Comparison of ENCODE assay signal across 9 cellular contexts in genomic region chr14:93186461-93186860, GRCh38. TPM values are rescaled to one million over a fixed set of nuclear protein-coding genes. Genes with fewer than 3 reads are reported as not detected.
DNase-seq lines count a peak whose midpoint lies in the region; ATAC-seq, FAIRE-seq and TF ChIP-seq lines count a peak whose summit lies in the region.
"Had no signal": no experiment of that assay in that cellular context is flagged by ENCODE, and none has a peak within 500 bp of the region (broad histone marks: within the 10 kb centered on the region; RNA-seq: fewer than 3 reads in every experiment).

No MANE protein-coding gene starts in this region.

- peaks cover 3% of the 10 kb centered on the region for H3K36me3 ChIP-seq in ES-I3 (ENCODE audit: insufficient read depth, low read length)
- peaks cover 34% of the 10 kb centered on the region for H3K36me3 ChIP-seq in iPS-20b (ENCODE audit: insufficient read depth, low read depth, low read length)

- H3K9me3 ChIP-seq in A549 (no peaks in the 10 kb centered on the region), ES-I3 (ENCODE audit: control insufficient read depth, insufficient read depth, low read length) (no peaks in the 10 kb centered on the region), iPS-20b (ENCODE audit: insufficient read depth, low read depth, low read length) (no peaks in the 10 kb centered on the region)

- no peak for TF ChIP-seq CTCF in A549 (IDR thresholded peaks at IDR 0.05)
- no peak for TF ChIP-seq CTCF in VCaP (conservative IDR thresholded peaks at IDR 0.05)

- H3K4me3 ChIP-seq in A549 (no peak overlapping the region), iPS-20b (ENCODE audit: low read length) (0 out of 2 replicates have a peak overlapping the region, but pooled peaks have one; percentile 5)

- no peak for FAIRE-seq in A549 (lab: Jason Lieb, UNC)

- H3K27me3 ChIP-seq in iPS-20b (ENCODE audit: insufficient read depth, low read length): no peaks in the 10 kb centered on the region

- no peak for TF ChIP-seq EP300 in A549 (IDR thresholded peaks at IDR 0.05)

- peaks cover 7% of the 10 kb centered on the region for H3K4me1 ChIP-seq in A549
- H3K4me1 ChIP-seq in ES-I3 (ENCODE audit: insufficient read depth, low read length): no peaks in the 10 kb centered on the region
- H3K4me1 ChIP-seq in iPS-20b (ENCODE audit: insufficient read depth, low read length): no peaks in the 10 kb centered on the region; the same call in 1 of the 2 replicates

- no peak for TF ChIP-seq POLR2A in A549 (IDR thresholded peaks at IDR 0.05; ENCODE audit: low read length)
- no peak for TF ChIP-seq POLR2A in GM18505 (IDR thresholded peaks at IDR 0.05; ENCODE audit: borderline replicate concordance, extremely low read depth, insufficient read depth, insufficient read length)

- H3K9ac ChIP-seq in ES-I3 (ENCODE audit: low read depth, low read length) (peak overlapping the region; percentile 15; the same call in 1 of the 2 replicates), iPS-20b (ENCODE audit: low read depth, low read length) (no peak overlapping the region)

- DNase-seq in A549 (ENCODE audit: low read depth in 1 of 2, low spot score in 1 of 2) (no peak), KBM-7 (no peak)
- DNase-seq: stimulated activated CD4-positive, alpha-beta T cell treated with anti-CD3 and anti-CD28 coated beads, Interleukin-2, amount 100 ng/mL, for 24 hours had no signal

- H3K4me2 ChIP-seq in A549: peak overlapping the region; percentile 75

- H3K27ac ChIP-seq in A549: no peak overlapping the region
- H3K27ac ChIP-seq in VCaP: peak overlapping the region; percentile 95
- no peak overlapping the region for H3K27ac ChIP-seq in iPS-20b (ENCODE audit: low read length)

- CTCF ChIA-PET in A549 (lab: Yijun Ruan, JAX): interaction anchor here (0.5 to 1.6 kb wide), 4 partner anchors 8 to 20 kb away, joined by 3 to 8 read pairs (median 3); partner anchors contain the start of gene GON7

- WGBS in A549 (ENCODE audit: missing lambda C conversion rate): 79% methylated on average over 6 of the region's 6 CpGs

- no peak for TF ChIP-seq RAD21 in A549 (conservative IDR thresholded peaks at IDR 0.05 in 1 of 2, IDR thresholded peaks at IDR 0.05 in 1 of 2)

- no peak for ATAC-seq in A549
- no peak for ATAC-seq in GM21360 (IDR thresholded peaks at IDR 0.05; ENCODE audit: unreplicated experiment)
- ATAC-seq in HG03159 (IDR thresholded peaks at IDR 0.05; ENCODE audit: unreplicated experiment): no peak
- no peak for ATAC-seq in GM18505 (IDR thresholded peaks at IDR 0.05; ENCODE audit: unreplicated experiment)

- in situ Hi-C loops in KBM-7 (cut with MboI; ENCODE audit: low pct_unique_long_range_greater_than_20kb, low sequenced_read_pairs): no loop called here

- POLR2A ChIA-PET in A549 (lab: Yijun Ruan, JAX): interaction anchor here (1.1 kb wide), 1 partner anchor 21 kb away, joined by 4 read pairs; the partner anchor contains the start of genes GON7 and UBR7

TF ChIP-seq in A549, 52 proteins besides CTCF, POLR2A, EP300 and RAD21:
- TF ChIP-seq CHD2 (IDR thresholded peaks at IDR 0.05; ENCODE audit: low read length, partially characterized antibody) (no peak), POLR2AphosphoS2 (conservative IDR thresholded peaks at IDR 0.05; ENCODE audit: low read length) (no peak), E2F6 (IDR thresholded peaks at IDR 0.05; ENCODE audit: borderline replicate concordance, low read depth) (no peak), FOXS1 (CRISPR knock-in tag; IDR thresholded peaks at IDR 0.05) (no peak), NPAS2 (CRISPR knock-in tag; IDR thresholded peaks at IDR 0.05; ENCODE audit: borderline replicate concordance) (no peak), PBX3 (IDR thresholded peaks at IDR 0.05) (no peak), SMC3 (IDR thresholded peaks at IDR 0.05) (no peak), EHMT2 (IDR thresholded peaks at IDR 0.05; ENCODE audit: low read depth) (no peak)

RNA-seq across cellular contexts. Expression of gene LYSET, which starts 1.3 kb away (rescaled TPM):
- polyA plus RNA-seq in A549 (2011; rRNA removed): 34.5 and 37.0 TPM in 2 replicates
- polyA plus RNA-seq in A549 (2012; cell fraction: cytosol; rRNA removed): 15.4 and 16.5 TPM in 2 replicates
- polyA plus RNA-seq in A549 (2012; cell fraction: nucleus; rRNA removed): 3.6 and 5.2 TPM in 2 replicates
- polyA plus RNA-seq in A549 (2017; fragmentation: RNase III; extraction: RNeasy Plus Mini Kit Qiagen cat#74134 plus additional on column Dnase treatment): 27.0 to 31.3 TPM (median 29.9 TPM) in 3 replicates
- polyA minus RNA-seq in A549 (2011; rRNA and poly(A)+ RNA removed): 8.0 and 8.6 TPM in 2 replicates

RNA-seq across cellular contexts. Expression of gene MOAP1, which starts 1.8 kb away (rescaled TPM):
- polyA plus RNA-seq in A549 (2011; rRNA removed) (18.0 and 23.9 TPM in 2 replicates), A549 (2017; fragmentation: RNase III; extraction: RNeasy Plus Mini Kit Qiagen cat#74134 plus additional on column Dnase treatment) (11.0 to 13.5 TPM (median 13.3 TPM) in 3 replicates)
- 10.6 and 12.9 TPM in 2 replicates for polyA plus RNA-seq in A549 (2012; cell fraction: cytosol; rRNA removed)
- polyA plus RNA-seq in A549 (2012; cell fraction: nucleus; rRNA removed): 8.2 and 14.3 TPM in 2 replicates
- 5.2 and 6.9 TPM in 2 replicates for polyA minus RNA-seq in A549 (2011; rRNA and poly(A)+ RNA removed)

RNA-seq across cellular contexts. Expression of gene GON7, which starts 20.4 kb away (rescaled TPM):
- polyA plus RNA-seq in A549 (2011; rRNA removed) (14.6 and 19.2 TPM in 2 replicates), A549 (2017; fragmentation: RNase III; extraction: RNeasy Plus Mini Kit Qiagen cat#74134 plus additional on column Dnase treatment) (20.3 to 23.3 TPM (median 22.1 TPM) in 3 replicates)
- 8.1 and 11.7 TPM in 2 replicates for polyA plus RNA-seq in A549 (2012; cell fraction: cytosol; rRNA removed)
- polyA plus RNA-seq in A549 (2012; cell fraction: nucleus; rRNA removed): 3.2 and 5.8 TPM in 2 replicates
- 1.1 and 2.6 TPM in 2 replicates for polyA minus RNA-seq in A549 (2011; rRNA and poly(A)+ RNA removed)

RNA-seq across cellular contexts. Expression of gene UBR7, which starts 20.6 kb away (rescaled TPM):
- polyA plus RNA-seq in A549 (2011; rRNA removed): 35.0 and 40.4 TPM in 2 replicates
- polyA plus RNA-seq in A549 (2012; cell fraction: cytosol; rRNA removed): 22.4 and 22.5 TPM in 2 replicates
- 11.2 and 15.4 TPM in 2 replicates for polyA plus RNA-seq in A549 (2012; cell fraction: nucleus; rRNA removed)
- polyA plus RNA-seq in A549 (2017; fragmentation: RNase III; extraction: RNeasy Plus Mini Kit Qiagen cat#74134 plus additional on column Dnase treatment): 33.7 to 37.0 TPM (median 34.3 TPM) in 3 replicates
- polyA minus RNA-seq in A549 (2011; rRNA and poly(A)+ RNA removed): 11.8 and 12.8 TPM in 2 replicates
